ENCODE assay signal across 1 cellular context in genomic region chr1:115031595-115031994, GRCh38.
TF ChIP-seq lines count a peak whose summit lies in the region.

No MANE protein-coding gene starts in this region.

TF ChIP-seq in GM23338, 12 proteins besides CTCF, POLR2A, EP300 and RAD21 (continued from another document):
- TF ChIP-seq REST (IDR thresholded peaks at IDR 0.05; ENCODE audit: unreplicated experiment), result no peak
- no peak for TF ChIP-seq JUNB (IDR thresholded peaks at IDR 0.05; ENCODE audit: unreplicated experiment)
- no peak for TF ChIP-seq ZNF462 (CRISPR knock-in tag; IDR thresholded peaks at IDR 0.05)
- no peak for TF ChIP-seq POLR2AphosphoS5 (IDR thresholded peaks at IDR 0.05; ENCODE audit: low read depth)
- TF ChIP-seq STAT1 (IDR thresholded peaks at IDR 0.05; ENCODE audit: unreplicated experiment), result no peak
